In the genomic region with DNA sequence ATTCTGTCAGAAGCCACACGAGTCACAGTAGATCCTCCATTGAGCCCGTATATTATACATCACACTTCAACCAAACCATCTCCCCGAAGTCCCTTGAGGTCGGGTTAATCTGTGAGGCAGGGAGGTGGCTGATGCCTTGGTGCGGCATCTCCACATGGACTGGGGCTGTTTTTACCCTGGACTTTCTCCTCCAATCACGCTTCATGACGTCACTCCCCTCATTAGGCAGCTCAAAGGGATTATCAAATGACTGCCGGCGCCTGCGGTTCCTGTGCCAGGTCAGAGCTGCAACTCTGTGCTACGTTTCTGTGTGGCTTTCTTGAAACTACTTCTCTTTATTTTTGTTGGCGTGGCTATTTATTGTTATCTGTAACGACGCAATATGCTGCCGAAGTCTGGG, we compare ENCODE assay signal across 12 cellular contexts. TPM values are rescaled to one million over a fixed set of nuclear protein-coding genes. Genes with fewer than 3 reads are reported as not detected.
A peak's percentile ranks its signal among the peaks of the same experiment; 100 is the strongest.
DNase-seq lines count a peak whose midpoint lies in the region; ATAC-seq and TF ChIP-seq lines count a peak whose summit lies in the region.
"Had no signal": no experiment of that assay in that cellular context is flagged by ENCODE, and none has a peak within 500 bp of the region (broad histone marks: within the 10 kb centered on the region; RNA-seq: fewer than 3 reads in every experiment).

No MANE protein-coding gene starts in this region.

- H3K27ac Mint-ChIP-seq in mesothelial cell of epicardium: no peak overlapping the region
- H3K27ac Mint-ChIP-seq in effector memory CD8-positive, alpha-beta T cell: no peak overlapping the region
- H3K27ac Mint-ChIP-seq in CD4-positive, alpha-beta T cell: no peak overlapping the region
- H3K27ac Mint-ChIP-seq: stimulated activated naive B cell treated with anti-CD40 and anti-IgM and Interleukin-4, amounts not matched to agents 10 μg/mL and 1 μg/mL and 100 μg/mL, for 72 hours had no signal

- no peaks in the 10 kb centered on the region for H3K27me3 ChIP-seq in uterus
- peaks cover 4% of the 10 kb centered on the region for H3K27me3 ChIP-seq in CD4-positive, alpha-beta T cell (ENCODE audit: control insufficient read depth, insufficient read depth, low read length)

- H3K36me3 Mint-ChIP-seq in mesothelial cell of epicardium: no peaks in the 10 kb centered on the region
- H3K36me3 Mint-ChIP-seq in effector memory CD8-positive, alpha-beta T cell (ENCODE audit: insufficient read depth): no peaks in the 10 kb centered on the region
- H3K36me3 Mint-ChIP-seq in CD4-positive, alpha-beta T cell (ENCODE audit: low read depth): no peaks in the 10 kb centered on the region
- H3K36me3 Mint-ChIP-seq: naive B cell; stimulated activated naive B cell treated with anti-CD40 and anti-IgM and Interleukin-4, amounts not matched to agents 10 μg/mL and 1 μg/mL and 100 μg/mL, for 72 hours had no signal

- no peaks in the 10 kb centered on the region for H3K9me3 Mint-ChIP-seq in mesothelial cell of epicardium
- H3K9me3 Mint-ChIP-seq in effector memory CD8-positive, alpha-beta T cell: no peaks in the 10 kb centered on the region
- H3K9me3 Mint-ChIP-seq in CD4-positive, alpha-beta T cell: no peaks in the 10 kb centered on the region
- H3K9me3 Mint-ChIP-seq: naive B cell; stimulated activated naive B cell treated with anti-CD40 and anti-IgM and Interleukin-4, amounts not matched to agents 10 μg/mL and 1 μg/mL and 100 μg/mL, for 72 hours had no signal

- no peaks in the 10 kb centered on the region for H3K4me1 Mint-ChIP-seq in mesothelial cell of epicardium
- H3K4me1 Mint-ChIP-seq in effector memory CD8-positive, alpha-beta T cell (ENCODE audit: low read depth in 2 of 2): peaks cover 0 to 6% of the 10 kb centered on the region in 2 donors
- peaks cover 6% of the 10 kb centered on the region for H3K4me1 Mint-ChIP-seq in CD4-positive, alpha-beta T cell (ENCODE audit: low read depth)

- no peak overlapping the region for H3K4me3 Mint-ChIP-seq in mesothelial cell of epicardium
- no peak overlapping the region for H3K4me3 Mint-ChIP-seq in effector memory CD8-positive, alpha-beta T cell
- no peak overlapping the region for H3K4me3 Mint-ChIP-seq in CD4-positive, alpha-beta T cell
- H3K4me3 Mint-ChIP-seq: naive B cell; stimulated activated naive B cell treated with anti-CD40 and anti-IgM and Interleukin-4, amounts not matched to agents 10 μg/mL and 1 μg/mL and 100 μg/mL, for 72 hours had no signal

- H3K36me3 ChIP-seq in uterus: no peaks in the 10 kb centered on the region

- POLR2A ChIA-PET in CD4-positive, alpha-beta T cell (lab: Charles Lee): no interaction called here

- no peaks in the 10 kb centered on the region for H3K9me3 ChIP-seq in uterus
- H3K9me3 ChIP-seq in CD4-positive, alpha-beta T cell (ENCODE audit: control insufficient read depth, low read length): no peaks in the 10 kb centered on the region

- no peak overlapping the region for H3K4me3 ChIP-seq in coronary artery
- H3K4me3 ChIP-seq in uterus: no peak overlapping the region

- no peak for ATAC-seq in effector memory CD8-positive, alpha-beta T cell (replicated peaks)
- no peak for ATAC-seq in CD4-positive, alpha-beta T cell (ENCODE audit: poor library complexity)
- ATAC-seq: stimulated activated naive B cell treated with anti-CD40 and anti-IgM and Interleukin-4, amounts not matched to agents 10 μg/mL and 1 μg/mL and 100 μg/mL, for 72 hours had no signal

- peak overlapping the region; percentile 95 to 97 for H3K27ac ChIP-seq in coronary artery
- H3K27ac ChIP-seq in uterus: peak overlapping the region; percentile 93 to 98
- no peak overlapping the region for H3K27ac ChIP-seq in CD4-positive, alpha-beta T cell (ENCODE audit: low read depth, low read length)

- TF ChIP-seq POLR2A in uterus (IDR thresholded peaks at IDR 0.05): no peak

- intact Hi-C loops in uterus (cut with DNase I; ENCODE audit: low total_unique reads): no loop called here
- intact Hi-C loops in CD4-positive, alpha-beta T cell (cut with DNase I, micrococcal nuclease): no loop called here

- peaks cover 7 to 17% of the 10 kb centered on the region in 2 donors for H3K4me1 ChIP-seq in uterus

- DNase-seq in NCI-H82 (lab: John Stamatoyannopoulos, UW) (peak; percentile 84), coronary artery (ENCODE audit: low spot score) (peak; percentile 92), mesenteric fat pad (ENCODE audit: low spot score) (peak; percentile 62), uterus (peak in 1 of 2 donors; percentile 41), mesothelial cell of epicardium (ENCODE audit: low spot score in 2 of 2, unreplicated experiment in 2 of 2) (no peak)
- no peak for DNase-seq in effector memory CD8-positive, alpha-beta T cell
- DNase-seq in CD4-positive, alpha-beta T cell: no peak
- DNase-seq: HCEC 1CT; Karpas-422; naive B cell; NCI-H2107; stimulated activated naive B cell treated with anti-CD40 and anti-IgM and Interleukin-4, amounts not matched to agents 10 μg/mL and 1 μg/mL and 100 μg/mL, for 72 hours had no signal

- peaks cover 52% of the 10 kb centered on the region for H3K27me3 Mint-ChIP-seq in mesothelial cell of epicardium (ENCODE audit: low read depth)
- peaks cover 46 to 70% of the 10 kb centered on the region in 2 donors for H3K27me3 Mint-ChIP-seq in effector memory CD8-positive, alpha-beta T cell
- peaks cover 31% of the 10 kb centered on the region for H3K27me3 Mint-ChIP-seq in CD4-positive, alpha-beta T cell

- CTCF ChIA-PET in CD4-positive, alpha-beta T cell (lab: Charles Lee): no interaction called here

- TF ChIP-seq CTCF in coronary artery (IDR thresholded peaks at IDR 0.05) (no peak), uterus (IDR thresholded peaks at IDR 0.05) (no peak), mesothelial cell of epicardium (IDR thresholded peaks at IDR 0.05; ENCODE audit: unreplicated experiment) (no peak)
- TF ChIP-seq CTCF in CD4-positive, alpha-beta T cell (IDR thresholded peaks at IDR 0.05): no peak

RNA-seq across cellular contexts. Expression of gene TMOD1, which starts 53.7 kb away (rescaled TPM):
- total RNA-seq in mesenteric fat pad (5.8 TPM), uterus (10 to 100 TPM in 3 of 4 donors, 1 to 10 TPM in 1; 5.9 to 93.7 (median 22.2) TPM), mesothelial cell of epicardium (0.49 to 0.66 TPM (median 0.59 TPM) in 3 replicates)
- under 1 TPM; 0.20 to 0.47 TPM for total RNA-seq in CD4-positive, alpha-beta T cell

Comparison
In these comparisons a context has a peak if more than half of its experiments do, and no peak if none do; other contexts are left out.
1. DNase-seq: peak in NCI-H82 (single experiment), coronary artery (single experiment) and mesenteric fat pad (single experiment); none in mesothelial cell of epicardium (0 of 2), effector memory CD8-positive, alpha-beta T cell (0 of 3) and CD4-positive, alpha-beta T cell (0 of 10).